ENCODE assay signal across 7 cellular contexts in the genomic region with DNA sequence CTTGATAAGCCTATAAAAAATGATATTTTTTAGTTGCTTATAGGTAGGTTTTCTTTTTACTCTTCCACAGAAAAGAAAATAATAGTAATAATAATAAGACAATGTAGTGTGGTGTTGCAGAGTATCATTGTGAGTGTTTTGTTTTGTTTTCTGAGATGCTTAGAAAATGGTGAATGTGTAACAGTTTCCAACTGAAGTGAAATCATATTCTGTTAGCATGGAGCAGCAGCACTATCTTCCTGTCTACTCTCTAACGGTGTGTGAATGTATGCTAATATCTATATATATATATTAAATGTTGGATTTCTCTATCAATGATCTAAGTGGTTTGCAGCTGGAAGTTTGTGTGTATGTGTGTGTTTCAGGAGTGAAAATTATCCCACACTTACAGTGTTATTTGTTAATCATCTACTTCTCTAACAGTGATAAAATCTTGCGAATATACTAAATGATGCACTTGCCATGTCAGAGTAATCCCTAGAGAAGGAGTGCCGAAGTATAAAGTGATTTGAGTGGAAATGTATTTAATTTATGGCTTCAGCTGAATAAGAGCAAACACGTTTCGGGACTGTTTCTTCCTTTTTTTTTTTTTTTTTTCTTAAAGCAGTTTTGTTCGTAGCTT. TPM values are rescaled to one million over a fixed set of nuclear protein-coding genes. Genes with fewer than 3 reads are reported as not detected.
A peak's percentile ranks its signal among the peaks of the same experiment; 100 is the strongest.
DNase-seq lines count a peak whose midpoint lies in the region; ATAC-seq and TF ChIP-seq lines count a peak whose summit lies in the region.

No MANE protein-coding gene starts in this region.

- H3K36me3 Mint-ChIP-seq in dendritic cell treated with granulocyte-macrophage colony-stimulating factor and Interleukin-4, amounts not matched to agents 40 ng/mL and 50 ng/mL, for 4 days (ENCODE audit: low read depth), result peaks cover 10% of the 10 kb centered on the region
- H3K36me3 Mint-ChIP-seq in progenitor cell of endocrine pancreas (ENCODE audit: insufficient read depth), result peaks cover 9% of the 10 kb centered on the region

- peaks cover under 1% of the 10 kb centered on the region for H3K9me3 Mint-ChIP-seq in dendritic cell treated with granulocyte-macrophage colony-stimulating factor and Interleukin-4, amounts not matched to agents 40 ng/mL and 50 ng/mL, for 4 days
- H3K9me3 Mint-ChIP-seq in progenitor cell of endocrine pancreas (ENCODE audit: low read depth), result peaks cover 4% of the 10 kb centered on the region

- TF ChIP-seq CTCF in GM12865 (IDR thresholded peaks at IDR 0.05; ENCODE audit: insufficient read depth, low read depth, low read length, missing control alignments) (no peak), progenitor cell of endocrine pancreas (IDR thresholded peaks at IDR 0.05; ENCODE audit: unreplicated experiment) (no peak)

- ATAC-seq in HG02852 (IDR thresholded peaks at IDR 0.05; ENCODE audit: unreplicated experiment), result no peak

- peak overlapping the region; percentile 72 for H3K4me3 Mint-ChIP-seq in dendritic cell treated with granulocyte-macrophage colony-stimulating factor and Interleukin-4, amounts not matched to agents 40 ng/mL and 50 ng/mL, for 4 days
- peak overlapping the region; percentile 66 for H3K4me3 Mint-ChIP-seq in progenitor cell of endocrine pancreas (ENCODE audit: low read depth)

- intact Hi-C loops in dendritic cell treated with granulocyte-macrophage colony-stimulating factor and Interleukin-4, amounts not matched to agents 40 ng/mL and 50 ng/mL, for 4 days (cut with micrococcal nuclease), result loop anchor here (5.0 kb wide), 3 partner anchors 130 to 205 kb away; a partner anchor contains a TSS

- no peak for DNase-seq in GM12865 (ENCODE audit: low read depth)
- peak; percentile 34 for DNase-seq in NCI-H345 (lab: John Stamatoyannopoulos, UW)
- DNase-seq in progenitor cell of endocrine pancreas (ENCODE audit: low spot score, unreplicated experiment), result no peak
- DNase-seq in activated CD4-positive, alpha-beta T cell treated with anti-CD3 and anti-CD28 coated beads for 48 hours, result no peak
- DNase-seq in COR-L47 (lab: John Stamatoyannopoulos, UW), result no peak

- peak overlapping the region; percentile 83 for H3K27ac Mint-ChIP-seq in dendritic cell treated with granulocyte-macrophage colony-stimulating factor and Interleukin-4, amounts not matched to agents 40 ng/mL and 50 ng/mL, for 4 days
- peak overlapping the region; percentile 96 for H3K27ac Mint-ChIP-seq in progenitor cell of endocrine pancreas

- H3K27me3 Mint-ChIP-seq in dendritic cell treated with granulocyte-macrophage colony-stimulating factor and Interleukin-4, amounts not matched to agents 40 ng/mL and 50 ng/mL, for 4 days, result no peaks in the 10 kb centered on the region
- no peaks in the 10 kb centered on the region for H3K27me3 Mint-ChIP-seq in progenitor cell of endocrine pancreas

- peak overlapping the region; percentile 46 for H3K4me3 ChIP-seq in GM12865 (ENCODE audit: low read depth, low read length)

- H3K4me1 Mint-ChIP-seq in dendritic cell treated with granulocyte-macrophage colony-stimulating factor and Interleukin-4, amounts not matched to agents 40 ng/mL and 50 ng/mL, for 4 days (ENCODE audit: low read depth), result peaks cover 24% of the 10 kb centered on the region
- H3K4me1 Mint-ChIP-seq in progenitor cell of endocrine pancreas (ENCODE audit: low read depth), result peaks cover 59% of the 10 kb centered on the region

RNA-seq across cellular contexts. Expression of a gene that starts 0.4 kb away (rescaled TPM):
- 10.4 and 14.3 TPM in 2 replicates for total RNA-seq in progenitor cell of endocrine pancreas
